In the genomic region with DNA sequence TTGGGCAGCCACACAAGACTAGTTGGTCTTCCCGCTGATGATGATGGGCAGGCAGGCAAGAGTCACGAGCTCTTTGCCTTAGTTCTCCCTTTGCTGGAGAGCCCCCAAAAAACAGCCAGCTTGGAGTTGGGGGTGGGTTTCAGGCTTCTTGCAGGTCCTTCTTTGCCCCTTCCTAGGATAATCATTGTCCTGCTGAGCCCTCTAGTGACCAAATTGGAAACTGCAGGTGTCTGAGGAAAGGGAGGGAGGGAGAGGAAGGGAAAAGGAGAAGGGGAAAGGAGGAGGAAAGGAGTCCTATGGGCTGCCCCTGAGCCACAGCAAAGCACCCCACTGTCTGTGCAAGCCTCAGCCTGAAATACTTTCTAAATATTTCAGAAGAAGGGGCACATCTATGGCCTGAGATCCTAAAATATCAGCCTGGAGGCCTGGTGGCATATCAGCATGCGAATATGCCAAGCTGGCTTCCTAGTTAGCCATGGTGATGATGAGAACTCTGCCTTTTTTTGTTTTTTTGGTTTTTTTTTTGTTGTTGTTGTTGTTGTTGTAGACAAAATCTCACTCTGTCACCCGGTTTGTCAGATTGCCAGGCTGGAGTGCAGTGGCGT, we compare ENCODE assay signal across 8 cellular contexts.
DNase-seq lines count a peak whose midpoint lies in the region; ATAC-seq, FAIRE-seq and TF ChIP-seq lines count a peak whose summit lies in the region.

No MANE protein-coding gene starts in this region.

- CTCF ChIA-PET in HepG2 (lab: Yijun Ruan, JAX; ENCODE audit: low intra/inter-chr PET ratio, low total read pairs), result interaction anchor here (1.2 to 1.8 kb wide), 3 partner anchors 204 to 1324 kb away, joined by 3 to 9 read pairs (median 8); no protein-coding TSS in a partner anchor

- H3K36me3 ChIP-seq in HepG2 (replicated peaks in 1 of 2; ENCODE audit: control insufficient read depth in 1 of 2, insufficient read depth in 2 of 2, low read length in 2 of 2), result no peaks in the 10 kb centered on the region

- H3K4me2 ChIP-seq in HepG2 (ENCODE audit: low read depth, low read length), result no peak overlapping the region

- peak; percentile 71 for FAIRE-seq in HepG2 (lab: Jason Lieb, UNC)

- H3K79me2 ChIP-seq in HepG2 (ENCODE audit: insufficient read depth, low read length), result no peaks in the 10 kb centered on the region

- H3K4me3 ChIP-seq in HepG2 (replicated peaks in 1 of 3; ENCODE audit: insufficient read depth in 1 of 3, low read depth in 2 of 3, low read length in 3 of 3), result no peak overlapping the region

- intact Hi-C loops in HepG2 (cut with micrococcal nuclease; ENCODE audit: unreplicated experiment), result loop anchor here (5.0 kb wide), 1 partner anchor 576 kb away; no protein-coding TSS in a partner anchor

- TF ChIP-seq EP300 in HepG2 (IDR thresholded peaks at IDR 0.05; ENCODE audit: low read depth in 2 of 2, low read length in 2 of 2) (no peak), HepG2 (CRISPR knock-in tag; IDR thresholded peaks at IDR 0.05; ENCODE audit: borderline replicate concordance) (no peak)

- POLR2A ChIA-PET in HepG2 (lab: Yijun Ruan, JAX), result no interaction called here

- no peak for TF ChIP-seq POLR2A in HepG2 (IDR thresholded peaks at IDR 0.05; ENCODE audit: insufficient read depth in 1 of 2, low read depth in 2 of 2, low read length in 2 of 2)

- in situ Hi-C loops in HepG2 (cut with HindIII; ENCODE audit: extremely low pct_ligation_motif_present, low pct_unique_long_range_greater_than_20kb), result loop anchor here (5.0 to 25.0 kb wide), 3 partner anchors 206 to 614 kb away; partner anchors contain the start of gene LHFPL3

- no peak overlapping the region for H3K9ac ChIP-seq in HepG2 (ENCODE audit: insufficient read depth, low read depth, low read length)

- DNase-seq in C1 segment of cervical spinal cord (lab: John Stamatoyannopoulos, UW) (peak in 13 of 14 donors; percentile 3 to 78 (median 58)), GM19238 (ENCODE audit: insufficient read length, low spot score) (peak; percentile 36), NCI-H1092 treated with DMSO at 0.1 percent for 48 hours (lab: John Stamatoyannopoulos, UW) (peak; percentile 73), cerebellar cortex (ENCODE audit: low spot score) (peak; percentile 59), HepG2 (ENCODE audit: low spot score) (peak; percentile 35)
- peak; percentile 11 to 17 (median 15) for DNase-seq in stimulated activated CD4-positive, alpha-beta T cell treated with anti-CD3 and anti-CD28 coated beads, TNF-alpha, amount 100 ng/mL, for 4 hours (ENCODE audit: low read depth in 3 of 3)

- TF ChIP-seq CTCF in VCaP (conservative IDR thresholded peaks at IDR 0.05) (peak; percentile 95), HepG2 (CRISPR knock-in tag; IDR thresholded peaks at IDR 0.05) (peak; percentile 86)

- 39% methylated on average over 5 of the region's 5 CpGs for WGBS in HepG2 (ENCODE audit: low lambda C conversion rate)

- H3K4me1 ChIP-seq in HepG2 (ENCODE audit: insufficient read depth, low read length), result no peaks in the 10 kb centered on the region

- no peaks in the 10 kb centered on the region for H4K20me1 ChIP-seq in HepG2 (ENCODE audit: insufficient read depth, low read length)

- no peak overlapping the region for H2AFZ ChIP-seq in HepG2 (ENCODE audit: low read length)

- no peaks in the 10 kb centered on the region for H3K9me3 ChIP-seq in HepG2 (ENCODE audit: low read length)

- TF ChIP-seq RAD21 in HepG2 (CRISPR knock-in tag; IDR thresholded peaks at IDR 0.05), result peak; percentile 46

- ATAC-seq in HepG2 (peak; percentile 83), HG03520 (IDR thresholded peaks at IDR 0.05; ENCODE audit: unreplicated experiment) (no peak)

- H3K27me3 ChIP-seq in HepG2 (ENCODE audit: control insufficient read depth in 1 of 2, insufficient read depth in 2 of 2, low read length in 2 of 2), result peaks cover 0 to 20% of the 10 kb centered on the region in 2 experiments; a peak in 1 of 5 replicates

- no peak overlapping the region for H3K27ac ChIP-seq in VCaP
- no peak overlapping the region for H3K27ac ChIP-seq in HepG2 (ENCODE audit: extremely low read length, insufficient read depth, low read length)

- BruUV-seq in HepG2 (replicated peaks; lab: Mats Ljungman, UMichigan), result no TSS peak

TF ChIP-seq in HepG2, 621 proteins besides CTCF, POLR2A, EP300 and RAD21 (continues in another document):
- TF ChIP-seq ZBTB7A (CRISPR knock-in tag; IDR thresholded peaks at IDR 0.05) (no peak), ZNF333 (CRISPR knock-in tag; IDR thresholded peaks at IDR 0.05; ENCODE audit: borderline replicate concordance) (no peak), MED1 (CRISPR knock-in tag; IDR thresholded peaks at IDR 0.05) (no peak), KDM5B (CRISPR knock-in tag; IDR thresholded peaks at IDR 0.05; ENCODE audit: borderline replicate concordance) (no peak), STAG1 (CRISPR knock-in tag; IDR thresholded peaks at IDR 0.05) (peak; percentile 79), PCBP2 (optimal IDR thresholded peaks at IDR 0.05; ENCODE audit: low read depth, low read length, poor library complexity, severe bottlenecking) (peak; percentile 83), ELF1 (CRISPR knock-in tag; IDR thresholded peaks at IDR 0.05) (no peak), ZNF430 (CRISPR knock-in tag; IDR thresholded peaks at IDR 0.05) (no peak), ONECUT2 (CRISPR knock-in tag; IDR thresholded peaks at IDR 0.05) (no peak), FLYWCH1 (CRISPR knock-in tag; IDR thresholded peaks at IDR 0.05) (no peak), PRDM4 (CRISPR knock-in tag; IDR thresholded peaks at IDR 0.05; ENCODE audit: borderline replicate concordance) (no peak), ZNF839 (CRISPR knock-in tag; IDR thresholded peaks at IDR 0.05; ENCODE audit: borderline replicate concordance) (no peak), NFYC (CRISPR knock-in tag; IDR thresholded peaks at IDR 0.05) (no peak), KLF12 (CRISPR knock-in tag; IDR thresholded peaks at IDR 0.05; ENCODE audit: borderline replicate concordance) (no peak)
- TF ChIP-seq, protein P1, sequence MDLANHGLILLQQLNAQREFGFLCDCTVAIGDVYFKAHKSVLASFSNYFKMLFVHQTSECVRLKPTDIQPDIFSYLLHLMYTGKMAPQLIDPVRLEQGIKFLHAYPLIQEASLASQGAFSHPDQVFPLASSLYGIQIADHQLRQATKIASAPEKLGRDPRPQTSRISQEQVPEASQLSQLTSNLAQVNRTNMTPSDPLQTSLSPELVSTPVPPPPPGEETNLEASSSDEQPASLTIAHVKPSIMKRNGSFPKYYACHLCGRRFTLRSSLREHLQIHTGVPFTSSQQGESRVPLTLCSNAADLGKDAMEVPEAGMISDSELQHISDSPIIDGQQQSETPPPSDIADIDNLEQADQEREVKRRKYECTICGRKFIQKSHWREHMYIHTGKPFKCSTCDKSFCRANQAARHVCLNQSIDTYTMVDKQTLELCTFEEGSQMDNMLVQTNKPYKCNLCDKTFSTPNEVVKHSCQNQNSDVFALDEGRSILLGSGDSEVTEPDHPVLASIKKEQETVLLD (CRISPR knock-in tag; IDR thresholded peaks at IDR 0.05; ENCODE audit: low read depth), result no peak
- TF ChIP-seq, protein P2, sequence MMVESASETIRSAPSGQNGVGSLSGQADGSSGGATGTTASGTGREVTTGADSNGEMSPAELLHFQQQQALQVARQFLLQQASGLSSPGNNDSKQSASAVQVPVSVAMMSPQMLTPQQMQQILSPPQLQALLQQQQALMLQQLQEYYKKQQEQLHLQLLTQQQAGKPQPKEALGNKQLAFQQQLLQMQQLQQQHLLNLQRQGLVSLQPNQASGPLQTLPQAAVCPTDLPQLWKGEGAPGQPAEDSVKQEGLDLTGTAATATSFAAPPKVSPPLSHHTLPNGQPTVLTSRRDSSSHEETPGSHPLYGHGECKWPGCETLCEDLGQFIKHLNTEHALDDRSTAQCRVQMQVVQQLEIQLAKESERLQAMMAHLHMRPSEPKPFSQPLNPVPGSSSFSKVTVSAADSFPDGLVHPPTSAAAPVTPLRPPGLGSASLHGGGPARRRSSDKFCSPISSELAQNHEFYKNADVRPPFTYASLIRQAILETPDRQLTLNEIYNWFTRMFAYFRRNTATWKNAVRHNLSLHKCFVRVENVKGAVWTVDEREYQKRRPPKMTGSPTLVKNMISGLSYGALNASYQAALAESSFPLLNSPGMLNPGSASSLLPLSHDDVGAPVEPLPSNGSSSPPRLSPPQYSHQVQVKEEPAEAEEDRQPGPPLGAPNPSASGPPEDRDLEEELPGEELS (CRISPR knock-in tag; IDR thresholded peaks at IDR 0.05), result no peak
- TF ChIP-seq, protein P3, sequence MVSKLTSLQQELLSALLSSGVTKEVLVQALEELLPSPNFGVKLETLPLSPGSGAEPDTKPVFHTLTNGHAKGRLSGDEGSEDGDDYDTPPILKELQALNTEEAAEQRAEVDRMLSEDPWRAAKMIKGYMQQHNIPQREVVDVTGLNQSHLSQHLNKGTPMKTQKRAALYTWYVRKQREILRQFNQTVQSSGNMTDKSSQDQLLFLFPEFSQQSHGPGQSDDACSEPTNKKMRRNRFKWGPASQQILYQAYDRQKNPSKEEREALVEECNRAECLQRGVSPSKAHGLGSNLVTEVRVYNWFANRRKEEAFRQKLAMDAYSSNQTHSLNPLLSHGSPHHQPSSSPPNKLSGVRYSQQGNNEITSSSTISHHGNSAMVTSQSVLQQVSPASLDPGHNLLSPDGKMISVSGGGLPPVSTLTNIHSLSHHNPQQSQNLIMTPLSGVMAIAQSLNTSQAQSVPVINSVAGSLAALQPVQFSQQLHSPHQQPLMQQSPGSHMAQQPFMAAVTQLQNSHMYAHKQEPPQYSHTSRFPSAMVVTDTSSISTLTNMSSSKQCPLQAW (CRISPR knock-in tag; IDR thresholded peaks at IDR 0.05), result 0 out of 2 replicates have a peak, but pooled peaks have one; percentile 42

Comparison
In these comparisons a context has a peak if more than half of its experiments do, and no peak if none do; other contexts are left out.
1. DNase-seq: peak in every context shown above with its lines; median percentile 73 in NCI-H1092 treated with DMSO at 0.1 percent for 48 hours; 59 in cerebellar cortex; 58 in C1 segment of cervical spinal cord; 36 in GM19238; 35 in HepG2; 15 in stimulated activated CD4-positive, alpha-beta T cell treated with anti-CD3 and anti-CD28 coated beads, TNF-alpha, amount 100 ng/mL, for 4 hours.